Comparison of ENCODE assay signal across 29 cellular contexts in genomic region chr1:191134796-191135195, GRCh38.
DNase-seq lines count a peak whose midpoint lies in the region; ATAC-seq, FAIRE-seq and TF ChIP-seq lines count a peak whose summit lies in the region.
"Had no signal": no experiment of that assay in that cellular context is flagged by ENCODE, and none has a peak within 500 bp of the region (broad histone marks: within the 10 kb centered on the region; RNA-seq: fewer than 3 reads in every experiment).

No MANE protein-coding gene starts in this region.

- ATAC-seq in GM21737 (IDR thresholded peaks at IDR 0.05; ENCODE audit: unreplicated experiment) (no peak), upper lobe of right lung (no peak), GM18517 (IDR thresholded peaks at IDR 0.05; ENCODE audit: unreplicated experiment) (no peak)
- ATAC-seq: activated T-helper 17 cell treated with anti-CD3 and anti-CD28 coated beads, Interleukin-2, amount 50 U/mL, for 72 hours; K562; lower lobe of right lung; stimulated activated memory B cell treated with anti-CD40 and anti-IgM and Interleukin-4, amounts not matched to agents 10 μg/mL and 1 μg/mL and 100 μg/mL, for 72 hours had no signal

- no peak overlapping the region for H3K14ac ChIP-seq in neuronal stem cell (ENCODE audit: low read length)

- H2AK5ac ChIP-seq in neuronal stem cell (ENCODE audit: low read depth, low read length), result no peak overlapping the region

- FAIRE-seq in H54 (lab: Jason Lieb, UNC), result peak; percentile 74
- FAIRE-seq: K562 had no signal

- no peak overlapping the region for H4K8ac ChIP-seq in neuronal stem cell (ENCODE audit: low read depth, low read length)

- no peak overlapping the region for H2BK12ac ChIP-seq in neuronal stem cell (ENCODE audit: low read length)

- no peak for TF ChIP-seq POLR2A in H54 (IDR thresholded peaks at IDR 0.05; ENCODE audit: low read depth, low read length)

- H3K4ac ChIP-seq in neuronal stem cell (ENCODE audit: low read length), result no peak overlapping the region

- no peak overlapping the region for H3K4me2 ChIP-seq in neuronal stem cell (ENCODE audit: insufficient read depth, low read length, poor library complexity, severe bottlenecking)

- H3K9me3 ChIP-seq in neuronal stem cell (replicated peaks in 1 of 2; ENCODE audit: control insufficient read depth in 2 of 2, insufficient read depth in 1 of 2, low read depth in 1 of 2, low read length in 2 of 2) (no peaks in the 10 kb centered on the region), upper lobe of right lung (no peaks in the 10 kb centered on the region)
- H3K9me3 ChIP-seq: HAP-1, lower lobe of right lung had no signal

- H3K4me1 ChIP-seq in neuronal stem cell (ENCODE audit: control insufficient read depth in 2 of 2, insufficient read depth in 1 of 2, low read depth in 1 of 2, low read length in 2 of 2) (no peaks in the 10 kb centered on the region), upper lobe of right lung (no peaks in the 10 kb centered on the region)
- H3K4me1 ChIP-seq: HAP-1, lower lobe of right lung, SJSA1 had no signal

- no peak for DNase-seq in H54 (ENCODE audit: insufficient read length, low spot score)
- DNase-seq in amniotic epithelial cell (ENCODE audit: low read depth), result peak; percentile 11
- DNase-seq in epithelial cell of proximal tubule (ENCODE audit: low read depth), result peak; percentile 4
- DNase-seq in neuronal stem cell (ENCODE audit: low spot score), result no peak
- DNase-seq in upper lobe of right lung, result no peak
- DNase-seq: activated CD4-positive, alpha-beta T cell treated with anti-CD3 and anti-CD28 coated beads, Interleukin-2, amount 50 U/mL, for 48 hours; activated CD4-positive, CD25-positive, alpha-beta regulatory T cell; activated CD8-positive, alpha-beta memory T cell treated with anti-CD3 and anti-CD28 coated beads, Interleukin-2, amount 50 U/mL, for 48 hours; activated naive CD4-positive, alpha-beta T cell treated with anti-CD3 and anti-CD28 coated beads, Interleukin-2, amount 50 U/mL, for 16 hours; amygdala; Calu3; central memory CD4-positive, alpha-beta T cell; head of caudate nucleus; kidney; lower lobe of right lung; MM.1S; NCI-H1417; NCI-H2081 treated with DMSO at 0.1 percent for 48 hours; NCI-H446; NCI-H774; stimulated activated CD4-positive, alpha-beta T cell treated with anti-CD3 and anti-CD28 coated beads, Interleukin-4, amount 100 ng/mL, for 4 hours; T-helper 1 cell had no signal

- WGBS in neuronal stem cell (ENCODE audit: extremely low coverage in 2 of 2, insufficient read length in 2 of 2, insufficient replicate concordance in 1 of 2), 2 donors, result no CpG with 5 or more reads among the region's 7 CpGs

- H3K36me3 ChIP-seq in neuronal stem cell (replicated peaks in 1 of 2; ENCODE audit: control insufficient read depth in 2 of 2, insufficient read depth in 2 of 2, low read length in 2 of 2) (no peaks in the 10 kb centered on the region), upper lobe of right lung (no peaks in the 10 kb centered on the region)
- H3K36me3 ChIP-seq: HAP-1, lower lobe of right lung, SJSA1 had no signal

- H2AFZ ChIP-seq in neuronal stem cell (ENCODE audit: low read length), result peak overlapping the region; percentile 41

- H2BK15ac ChIP-seq in neuronal stem cell (ENCODE audit: low read length), result no peak overlapping the region

- no peaks in the 10 kb centered on the region for H3K79me1 ChIP-seq in neuronal stem cell (ENCODE audit: low read depth, low read length)

- TF ChIP-seq CTCF in epithelial cell of proximal tubule (conservative IDR thresholded peaks at IDR 0.05; ENCODE audit: low read depth, low read length) (no peak), upper lobe of right lung (IDR thresholded peaks at IDR 0.05) (no peak)

- no peak overlapping the region for H3K27ac ChIP-seq in neuronal stem cell (replicated peaks; ENCODE audit: low read length)
- H3K27ac ChIP-seq in upper lobe of right lung, result no peak overlapping the region
- H3K27ac ChIP-seq: lower lobe of right lung, SJSA1 had no signal

- no peak overlapping the region for H4K91ac ChIP-seq in neuronal stem cell (ENCODE audit: low read depth, low read length, poor library complexity)

- H3K23ac ChIP-seq in neuronal stem cell (ENCODE audit: low read depth, low read length, poor library complexity), result no peak overlapping the region

- H3K27me3 ChIP-seq in neuronal stem cell (ENCODE audit: control insufficient read depth in 3 of 3, insufficient read depth in 3 of 3, low read depth in 1 of 3, low read length in 3 of 3) (no peaks in the 10 kb centered on the region), upper lobe of right lung (no peaks in the 10 kb centered on the region)
- H3K27me3 ChIP-seq: SJSA1 had no signal

- H3K4me3 ChIP-seq in epithelial cell of proximal tubule (ENCODE audit: low read depth, low read length) (no peak overlapping the region), neuronal stem cell (ENCODE audit: low read length in 2 of 2) (no peak overlapping the region), upper lobe of right lung (no peak overlapping the region)
- H3K4me3 ChIP-seq: HAP-1, K562, lower lobe of right lung, SJSA1 had no signal

- no peak overlapping the region for H2BK5ac ChIP-seq in neuronal stem cell (ENCODE audit: low read length)

- H3K18ac ChIP-seq in neuronal stem cell (ENCODE audit: low read length), result no peak overlapping the region

- intact Hi-C loops in upper lobe of right lung (cut with DNase I), result no loop called here

- H3K9ac ChIP-seq in neuronal stem cell (ENCODE audit: low read depth, low read length, poor library complexity), result no peak overlapping the region

- H2BK120ac ChIP-seq in neuronal stem cell (ENCODE audit: low read depth, low read length), result no peak overlapping the region

Comparison
In these comparisons a context has a peak if more than half of its experiments do, and no peak if none do; other contexts are left out.
1. DNase-seq: peak in amniotic epithelial cell (single experiment) and epithelial cell of proximal tubule (single experiment); none in H54 (single experiment), neuronal stem cell (single experiment) and upper lobe of right lung (single experiment).